In the genomic region with DNA sequence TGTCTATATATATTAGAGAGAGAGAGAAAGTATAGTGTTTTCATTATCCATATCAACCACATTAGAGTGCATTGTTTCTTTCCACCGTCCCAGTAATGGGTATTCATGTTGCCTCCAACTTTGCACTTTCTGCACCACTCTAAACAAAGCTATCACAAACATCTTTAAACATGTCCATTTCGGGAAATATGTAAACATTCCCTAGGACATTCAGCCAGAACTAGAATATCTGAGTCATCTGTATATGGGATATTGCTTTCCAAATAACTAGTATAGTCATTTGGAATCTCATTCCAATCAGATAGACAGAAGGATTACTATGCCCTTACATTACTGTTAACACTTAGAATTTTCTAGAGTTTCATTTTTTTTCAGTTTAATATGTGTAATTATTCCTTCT, we compare ENCODE assay signal across 14 cellular contexts.
"Had no signal": no experiment of that assay in that cellular context is flagged by ENCODE, and none has a peak within 500 bp of the region (broad histone marks: within the 10 kb centered on the region; RNA-seq: fewer than 3 reads in every experiment).

No MANE protein-coding gene starts in this region.

- H3K4me3 ChIP-seq: dorsolateral prefrontal cortex, esophagus squamous epithelium, lung, thyroid gland had no signal

- DNase-seq: activated CD4-positive, alpha-beta T cell treated with anti-CD3 and anti-CD28 coated beads, Interleukin-2, amount 50 U/mL, for 1 hour; activated naive CD4-positive, alpha-beta T cell treated with anti-CD3 and anti-CD28 coated beads, Interleukin-2, amount 50 U/mL, for 16 hours; activated T-cell treated with anti-CD3 and anti-CD28 coated beads for 4 hours; amniotic stem cell; brain microvascular endothelial cell; dorsolateral prefrontal cortex; esophagus squamous epithelium; immature natural killer cell; left cardiac atrium; naive thymus-derived CD4-positive, alpha-beta T cell; right cardiac atrium; small intestine; thyroid gland had no signal

- H3K9me3 ChIP-seq: esophagus squamous epithelium, thyroid gland had no signal

- H3K36me3 ChIP-seq: brain microvascular endothelial cell, esophagus squamous epithelium, thyroid gland had no signal

- H3K27me3 ChIP-seq: brain microvascular endothelial cell, dorsolateral prefrontal cortex, esophagus squamous epithelium, thyroid gland had no signal

- H3K4me1 ChIP-seq: esophagus squamous epithelium, thyroid gland had no signal

- H3K27ac ChIP-seq: brain microvascular endothelial cell, dorsolateral prefrontal cortex, esophagus squamous epithelium, thyroid gland had no signal
